Comparison of ENCODE assay signal across 13 cellular contexts in genomic region chr11:70415176-70415575, GRCh38. TPM values are rescaled to one million over a fixed set of nuclear protein-coding genes. Genes with fewer than 3 reads are reported as not detected.
A peak's percentile ranks its signal among the peaks of the same experiment; 100 is the strongest.
DNase-seq lines count a peak whose midpoint lies in the region; ATAC-seq, FAIRE-seq and TF ChIP-seq lines count a peak whose summit lies in the region.
"Had no signal": no experiment of that assay in that cellular context is flagged by ENCODE, and none has a peak within 500 bp of the region (broad histone marks: within the 10 kb centered on the region; RNA-seq: fewer than 3 reads in every experiment).

No MANE protein-coding gene starts in this region.

- no peak overlapping the region for H3K27ac ChIP-seq in A549
- no peak overlapping the region for H3K27ac ChIP-seq in Karpas-422 (ENCODE audit: low read length)
- H3K27ac ChIP-seq: HL-60, Peyer's patch had no signal

- H3K36me3 ChIP-seq in GM06990 (ENCODE audit: control insufficient read depth, insufficient read depth, low read length) (no peaks in the 10 kb centered on the region), Karpas-422 (ENCODE audit: insufficient read depth, low read length) (peaks cover 25% of the 10 kb centered on the region)

- 66% methylated on average over 10 of the region's 10 CpGs for WGBS in A549 (ENCODE audit: missing lambda C conversion rate)

- no peak for TF ChIP-seq POLR2A in A549 (IDR thresholded peaks at IDR 0.05; ENCODE audit: low read length)

- 0 out of 5 replicates have a peak, but pooled peaks of 1 of the 2 experiments have one; percentile 11 for TF ChIP-seq RAD21 in A549 (conservative IDR thresholded peaks at IDR 0.05 in 1 of 2, IDR thresholded peaks at IDR 0.05 in 1 of 2)

- H3K4me1 ChIP-seq in A549 = no peaks in the 10 kb centered on the region
- no peaks in the 10 kb centered on the region for H3K4me1 ChIP-seq in Karpas-422 (ENCODE audit: low read length)
- H3K4me1 ChIP-seq: Peyer's patch had no signal

- peaks cover 18% of the 10 kb centered on the region; the same call in 1 of the 2 replicates for H4K20me1 ChIP-seq in Karpas-422 (ENCODE audit: insufficient read depth, low read depth, low read length)

- no peak for FAIRE-seq in A549 (lab: Jason Lieb, UNC)

- DNase-seq in A549 (ENCODE audit: low read depth in 1 of 2, low spot score in 1 of 2) = peak; percentile 18 to 20
- DNase-seq in GM06990 (ENCODE audit: extremely low read depth, insufficient read length) = no peak
- peak; percentile 83 for DNase-seq in fibroblast of villous mesenchyme (ENCODE audit: low read depth)
- no peak for DNase-seq in NCI-H2107 treated with DMSO at 0.1 percent for 48 hours (lab: John Stamatoyannopoulos, UW; ENCODE audit: unreplicated experiment)
- no peak for DNase-seq in Karpas-422
- DNase-seq: CD8-positive, alpha-beta memory T cell; NCI-H1694; Peyer's patch; stimulated activated CD4-positive, alpha-beta T cell treated with anti-CD3 and anti-CD28 coated beads, Interleukin-15, amount 100 ng/mL, for 24 hours had no signal

- TF ChIP-seq CTCF in A549 (IDR thresholded peaks at IDR 0.05) (0 out of 3 replicates have a peak, but pooled peaks have one; percentile 10), GM06990 (IDR thresholded peaks at IDR 0.05; ENCODE audit: insufficient read depth, low read length, poor library complexity, severe bottlenecking) (peak; percentile 24), WI38 (IDR thresholded peaks at IDR 0.05; ENCODE audit: low read depth, low read length) (peak; percentile 52), fibroblast of villous mesenchyme (IDR thresholded peaks at IDR 0.05; ENCODE audit: insufficient read depth, low read depth, low read length) (peak; percentile 50)

- H3K27me3 ChIP-seq in GM06990 (replicated peaks; ENCODE audit: control insufficient read depth, insufficient read depth, low read length) = no peaks in the 10 kb centered on the region
- H3K27me3 ChIP-seq in Karpas-422 (ENCODE audit: low read length) = no peaks in the 10 kb centered on the region
- H3K27me3 ChIP-seq: Peyer's patch had no signal

- no peak overlapping the region for H2AFZ ChIP-seq in Karpas-422 (ENCODE audit: low read length)

- no peak for TF ChIP-seq EP300 in A549 (IDR thresholded peaks at IDR 0.05)

- H3K9me3 ChIP-seq in A549 (no peaks in the 10 kb centered on the region), Karpas-422 (ENCODE audit: low read length) (no peaks in the 10 kb centered on the region)
- H3K9me3 ChIP-seq: Peyer's patch had no signal

- no peak overlapping the region for H3K9ac ChIP-seq in Karpas-422 (ENCODE audit: low read length)

- H3K4me2 ChIP-seq in A549 (no peak overlapping the region), Karpas-422 (ENCODE audit: low read depth, low read length, poor library complexity, severe bottlenecking) (no peak overlapping the region)

- CTCF ChIA-PET in A549 (lab: Yijun Ruan, JAX) = interaction anchor here (1.0 to 1.9 kb wide), 6 partner anchors 9 to 36 kb away, joined by 3 to 8 read pairs (median 4); partner anchors contain the start of gene CTTN

- ATAC-seq in A549 (peak; percentile 77), HG03097 (IDR thresholded peaks at IDR 0.05; ENCODE audit: low FRiP score, unreplicated experiment) (no peak), HG03095 (IDR thresholded peaks at IDR 0.05; ENCODE audit: unreplicated experiment) (no peak)

- H3K4me3 ChIP-seq in A549 (no peak overlapping the region), GM06990 (replicated peaks; ENCODE audit: low read depth, low read length) (no peak overlapping the region), WI38 (ENCODE audit: low read depth, low read length) (no peak overlapping the region), fibroblast of villous mesenchyme (ENCODE audit: low read depth, low read length) (no peak overlapping the region), Karpas-422 (ENCODE audit: low read length) (no peak overlapping the region)
- H3K4me3 ChIP-seq: Peyer's patch had no signal

- H3K79me2 ChIP-seq in Karpas-422 (ENCODE audit: low read length) = no peaks in the 10 kb centered on the region

- POLR2A ChIA-PET in A549 (lab: Yijun Ruan, JAX) = no interaction called here

- no peaks in the 10 kb centered on the region for H3K9me2 ChIP-seq in Karpas-422 (replicated peaks; ENCODE audit: insufficient read depth, low read length)

TF ChIP-seq in A549, 52 proteins besides CTCF, POLR2A, EP300 and RAD21:
- TF ChIP-seq CEBPB (IDR thresholded peaks at IDR 0.05) = peak in 1 of 2 experiments; percentile 19; a peak in 1 of 4 replicates
- TF ChIP-seq HOXB13 (CRISPR knock-in tag; IDR thresholded peaks at IDR 0.05; ENCODE audit: low read depth) = no peak
- TF ChIP-seq ZC3H11A (IDR thresholded peaks at IDR 0.05) = no peak

RNA-seq across cellular contexts. Expression of gene CTTN, which starts 16.8 kb away (rescaled TPM):
- polyA plus RNA-seq in A549 (2011; rRNA removed) = 140 and 144 TPM in 2 replicates
- 145 and 147 TPM in 2 replicates for polyA plus RNA-seq in A549 (2012; cell fraction: cytosol; rRNA removed)
- 403 and 526 TPM in 2 replicates for polyA plus RNA-seq in A549 (2012; cell fraction: nucleus; rRNA removed)
- 205 to 214 TPM (median 212 TPM) in 3 replicates for polyA plus RNA-seq in A549 (2017; fragmentation: RNase III; extraction: RNeasy Plus Mini Kit Qiagen cat#74134 plus additional on column Dnase treatment)
- polyA minus RNA-seq in A549 (2011; rRNA and poly(A)+ RNA removed) = 142 and 159 TPM in 2 replicates
- 358 and 406 TPM in 2 replicates for total RNA-seq in fibroblast of villous mesenchyme
- 143 and 198 TPM in 2 replicates for total RNA-seq in Karpas-422 (2014; rRNA removed; shearing (Covaris generic); ENCODE audit: low replicate concordance)
- polyA plus RNA-seq: CD8-positive, alpha-beta memory T cell had no signal

Comparison
In these comparisons a context has a peak if more than half of its experiments do, and no peak if none do; other contexts are left out.
1. ATAC-seq: peak in A549 (2 of 2); none in HG03097 (single experiment) and HG03095 (single experiment).
2. DNase-seq: peak in A549 (2 of 2) and fibroblast of villous mesenchyme (single experiment); none in GM06990 (single experiment), NCI-H2107 treated with DMSO at 0.1 percent for 48 hours (single experiment) and Karpas-422 (single experiment).
3. Peak in every context shown above with its lines, with median percentiles within 50 percentile points of each other: CTCF ChIP-seq.